1 cellular context compared by ENCODE assay signal in the genomic region with DNA sequence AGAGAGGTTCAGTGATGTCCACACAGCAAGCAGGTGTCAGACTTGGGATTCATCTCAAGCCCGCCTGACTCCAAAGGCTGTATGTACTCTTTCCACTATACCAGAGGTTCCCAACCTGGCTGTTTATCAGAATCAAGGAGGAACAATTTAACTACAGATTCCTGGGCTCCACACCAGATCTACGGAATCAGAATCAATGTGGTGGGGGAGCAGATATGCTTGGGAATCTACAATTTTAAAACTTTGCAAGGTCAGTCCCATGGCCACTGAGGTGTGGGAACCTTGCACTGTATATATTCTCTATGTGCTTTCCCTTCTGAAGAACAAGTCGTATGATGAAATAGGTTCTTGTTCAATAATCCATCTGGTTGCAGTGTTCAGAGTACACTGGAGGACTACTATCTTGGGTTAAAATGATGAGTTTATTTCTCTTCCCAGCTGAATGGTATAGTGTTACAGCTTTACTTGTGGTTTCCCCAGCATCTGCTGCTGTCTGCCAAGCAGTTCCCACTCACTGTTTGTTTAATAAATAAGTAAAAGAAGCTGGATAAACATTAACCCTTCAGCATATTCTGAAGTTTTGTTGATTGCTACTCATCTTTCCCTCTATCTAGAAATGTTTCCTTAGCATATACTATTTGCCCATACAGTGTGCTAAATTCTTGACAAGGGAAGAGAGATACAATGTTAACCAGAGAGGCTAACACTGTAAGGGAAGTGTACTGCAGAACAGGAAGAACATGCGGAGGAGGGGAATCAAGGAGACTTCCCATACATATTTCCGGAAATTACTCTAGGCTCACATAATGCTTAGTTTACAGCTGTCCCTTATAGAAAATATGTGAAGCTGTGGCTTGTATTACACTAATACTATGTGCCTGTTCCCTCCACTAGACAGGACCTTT.
TF ChIP-seq lines count a peak whose summit lies in the region.

No MANE protein-coding gene starts in this region.

TF ChIP-seq in IMR-90, 13 proteins besides CTCF, POLR2A, EP300 and RAD21:
- TF ChIP-seq FOS (IDR thresholded peaks at IDR 0.05; ENCODE audit: low read depth, low read length) (no peak), RFX5 (IDR thresholded peaks at IDR 0.05; ENCODE audit: low read depth, low read length) (no peak), BHLHE40 (IDR thresholded peaks at IDR 0.05; ENCODE audit: low read depth, low read length) (no peak), RCOR1 (IDR thresholded peaks at IDR 0.05; ENCODE audit: insufficient replicate concordance, low read length) (peak; percentile 70), SMC3 (IDR thresholded peaks at IDR 0.05; ENCODE audit: low read depth, low read length) (no peak), NFE2L2 (IDR thresholded peaks at IDR 0.05; ENCODE audit: low read depth, low read length) (no peak), MAZ (IDR thresholded peaks at IDR 0.05; ENCODE audit: borderline replicate concordance, low read depth, low read length) (no peak), MAFK (IDR thresholded peaks at IDR 0.05; ENCODE audit: low read depth, low read length) (no peak), MXI1 (IDR thresholded peaks at IDR 0.05; ENCODE audit: borderline replicate concordance, low read depth, low read length) (0 out of 2 replicates have a peak, but pooled peaks have one; percentile 16), CEBPB (IDR thresholded peaks at IDR 0.05; ENCODE audit: low read depth, low read length) (peak; percentile 71), CHD1 (IDR thresholded peaks at IDR 0.05; ENCODE audit: low read depth, low read length) (no peak)
- TF ChIP-seq, protein P1, sequence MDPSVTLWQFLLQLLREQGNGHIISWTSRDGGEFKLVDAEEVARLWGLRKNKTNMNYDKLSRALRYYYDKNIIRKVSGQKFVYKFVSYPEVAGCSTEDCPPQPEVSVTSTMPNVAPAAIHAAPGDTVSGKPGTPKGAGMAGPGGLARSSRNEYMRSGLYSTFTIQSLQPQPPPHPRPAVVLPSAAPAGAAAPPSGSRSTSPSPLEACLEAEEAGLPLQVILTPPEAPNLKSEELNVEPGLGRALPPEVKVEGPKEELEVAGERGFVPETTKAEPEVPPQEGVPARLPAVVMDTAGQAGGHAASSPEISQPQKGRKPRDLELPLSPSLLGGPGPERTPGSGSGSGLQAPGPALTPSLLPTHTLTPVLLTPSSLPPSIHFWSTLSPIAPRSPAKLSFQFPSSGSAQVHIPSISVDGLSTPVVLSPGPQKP (IDR thresholded peaks at IDR 0.05; ENCODE audit: borderline replicate concordance, low read depth, low read length), result no peak
- TF ChIP-seq, protein P2, sequence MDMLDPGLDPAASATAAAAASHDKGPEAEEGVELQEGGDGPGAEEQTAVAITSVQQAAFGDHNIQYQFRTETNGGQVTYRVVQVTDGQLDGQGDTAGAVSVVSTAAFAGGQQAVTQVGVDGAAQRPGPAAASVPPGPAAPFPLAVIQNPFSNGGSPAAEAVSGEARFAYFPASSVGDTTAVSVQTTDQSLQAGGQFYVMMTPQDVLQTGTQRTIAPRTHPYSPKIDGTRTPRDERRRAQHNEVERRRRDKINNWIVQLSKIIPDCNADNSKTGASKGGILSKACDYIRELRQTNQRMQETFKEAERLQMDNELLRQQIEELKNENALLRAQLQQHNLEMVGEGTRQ (IDR thresholded peaks at IDR 0.05; ENCODE audit: low read depth, low read length), result no peak
